ENCODE assay signal across 8 cellular contexts in the genomic region with DNA sequence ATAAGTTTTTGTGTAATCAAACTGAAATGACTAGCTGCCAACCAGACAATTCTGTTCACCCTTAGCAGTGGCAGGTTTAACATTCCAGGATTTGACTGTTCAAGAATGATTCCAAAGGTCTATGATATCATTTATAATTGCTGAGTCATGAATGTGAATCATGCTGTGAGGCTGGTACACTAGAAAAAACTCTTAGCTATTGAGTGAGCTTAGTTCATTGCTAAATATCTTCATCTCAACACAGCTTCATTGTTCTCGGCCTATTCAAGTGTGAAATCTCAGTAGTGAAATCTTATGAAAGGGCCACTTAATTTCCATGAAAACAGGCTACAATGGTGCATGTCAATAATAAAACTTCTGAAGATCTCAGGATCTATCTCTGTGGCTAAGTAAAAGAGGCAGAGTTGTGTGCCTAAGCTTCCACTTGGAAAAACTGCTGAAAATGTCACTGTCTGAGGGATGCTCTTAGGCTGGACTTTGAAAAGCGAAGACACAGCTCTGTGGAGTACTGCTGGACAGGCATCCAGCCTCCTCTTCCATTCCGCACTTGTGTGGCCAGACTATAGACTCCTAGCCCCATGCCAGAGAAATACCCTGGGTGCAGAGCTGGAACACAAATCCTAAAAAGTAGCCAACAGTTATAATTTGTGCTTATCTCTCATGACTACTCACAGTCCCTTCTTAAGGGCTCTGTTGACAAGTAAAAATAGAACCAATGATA. TPM values are rescaled to one million over a fixed set of nuclear protein-coding genes. Genes with fewer than 3 reads are reported as not detected.
DNase-seq lines count a peak whose midpoint lies in the region; ATAC-seq and TF ChIP-seq lines count a peak whose summit lies in the region.

No MANE protein-coding gene starts in this region.

- intact Hi-C loops in A673 (cut with micrococcal nuclease; ENCODE audit: unreplicated experiment), result no loop called here
- intact Hi-C loops in natural killer cell (cut with micrococcal nuclease), result no loop called here

- H3K9me3 Mint-ChIP-seq in natural killer cell, result no peaks in the 10 kb centered on the region

- no peaks in the 10 kb centered on the region for H3K27me3 Mint-ChIP-seq in natural killer cell (ENCODE audit: low read depth in 2 of 2)

- POLR2A ChIA-PET in A673 (lab: Charles Lee; ENCODE audit: low non-redundant PET), result no interaction called here

- H3K27me3 ChIP-seq in A673 (replicated peaks; ENCODE audit: insufficient read depth, low read depth, low read length, poor library complexity), result no peaks in the 10 kb centered on the region

- peaks cover 11% of the 10 kb centered on the region for H3K36me3 ChIP-seq in A673 (ENCODE audit: insufficient read depth, low read length, poor library complexity, severe bottlenecking)

- ATAC-seq in left lobe of liver (peak; percentile 85), HG02870 (IDR thresholded peaks at IDR 0.05; ENCODE audit: unreplicated experiment) (no peak), GM21367 (IDR thresholded peaks at IDR 0.05; ENCODE audit: unreplicated experiment) (no peak), natural killer cell (no peak)

- peak overlapping the region; percentile 44 for H3K27ac ChIP-seq in A673 (ENCODE audit: low read depth, low read length, poor library complexity, severe bottlenecking)

- no peaks in the 10 kb centered on the region for H3K9me3 ChIP-seq in A673 (ENCODE audit: low read depth, low read length, poor library complexity, severe bottlenecking)

- no TSS peak for BruUV-seq in A673 (replicated peaks; lab: Mats Ljungman, UMichigan)

- H3K36me3 Mint-ChIP-seq in natural killer cell, result no peaks in the 10 kb centered on the region

- no peak overlapping the region for H3K4me3 Mint-ChIP-seq in natural killer cell

- no peaks in the 10 kb centered on the region for H3K4me1 Mint-ChIP-seq in natural killer cell

- H3K4me3 ChIP-seq in A673 (ENCODE audit: low read depth, low read length, poor library complexity, severe bottlenecking) (no peak overlapping the region), cardiac fibroblast (replicated peaks in 1 of 2; ENCODE audit: low read depth in 2 of 2, low read length in 2 of 2) (no peak overlapping the region)

- CTCF ChIA-PET in A673 (lab: Charles Lee), result interaction anchor here (0.6 to 1.2 kb wide), 3 partner anchors 17 to 586 kb away, joined by 3 to 6 read pairs (median 4); a partner anchor contains a TSS

- DNase-seq in A673 (ENCODE audit: low spot score) (peak; percentile 86), HT1080 (ENCODE audit: low read depth) (peak; percentile 94), cardiac fibroblast (ENCODE audit: low read depth in 2 of 2) (peak; percentile 80 to 90), left lobe of liver (ENCODE audit: low spot score) (no peak), natural killer cell (no peak), T-helper 2 cell (no peak)

- peaks cover 18% of the 10 kb centered on the region for H3K4me1 ChIP-seq in A673 (ENCODE audit: insufficient read depth, low read length, poor library complexity, severe bottlenecking)

- H3K27ac Mint-ChIP-seq in natural killer cell, result no peak overlapping the region

- TF ChIP-seq CTCF in A673 (conservative IDR thresholded peaks at IDR 0.05; ENCODE audit: low read depth, low read length), result no peak
- no peak for TF ChIP-seq CTCF in cardiac fibroblast (IDR thresholded peaks at IDR 0.05; ENCODE audit: low read depth, low read length)
- TF ChIP-seq CTCF in natural killer cell (IDR thresholded peaks at IDR 0.05), result no peak

RNA-seq across cellular contexts. Expression of a gene that starts 12.8 kb away (rescaled TPM):
- total RNA-seq in A673 (2021) (0.39 and 1.0 TPM in 2 replicates), left lobe of liver (13.1 TPM), natural killer cell (under 1 TPM; 0.21 to 0.55 (median 0.50) TPM)
- total RNA-seq in HT1080 (2014; rRNA removed; shearing (Covaris generic)), result 0.43 and 0.48 TPM in 2 replicates
- 0.55 and 0.66 TPM in 2 replicates for polyA plus RNA-seq in HT1080 (2015; cell fraction: cytosol; rRNA removed)
- 1.2 and 1.4 TPM in 2 replicates for polyA plus RNA-seq in HT1080 (2015; cell fraction: nucleus; rRNA removed)

RNA-seq across cellular contexts. Expression of a gene that starts 35.0 kb away (rescaled TPM):
- total RNA-seq in A673 (2021) (186 and 198 TPM in 2 replicates), left lobe of liver (41.3 TPM), natural killer cell (10 to 100 TPM; 48.6 to 58.2 (median 57.6) TPM)
- total RNA-seq in HT1080 (2014; rRNA removed; shearing (Covaris generic)), result 328 and 387 TPM in 2 replicates
- polyA plus RNA-seq in HT1080 (2015; cell fraction: cytosol; rRNA removed), result 276 and 344 TPM in 2 replicates
- 178 and 215 TPM in 2 replicates for polyA plus RNA-seq in HT1080 (2015; cell fraction: nucleus; rRNA removed)

Comparison
In these comparisons a context has a peak if more than half of its experiments do, and no peak if none do; other contexts are left out.
1. DNase-seq: peak in A673 (single experiment), HT1080 (single experiment) and cardiac fibroblast (2 of 2); none in left lobe of liver (single experiment), natural killer cell (single experiment) and T-helper 2 cell (0 of 5).